In the genomic region with DNA sequence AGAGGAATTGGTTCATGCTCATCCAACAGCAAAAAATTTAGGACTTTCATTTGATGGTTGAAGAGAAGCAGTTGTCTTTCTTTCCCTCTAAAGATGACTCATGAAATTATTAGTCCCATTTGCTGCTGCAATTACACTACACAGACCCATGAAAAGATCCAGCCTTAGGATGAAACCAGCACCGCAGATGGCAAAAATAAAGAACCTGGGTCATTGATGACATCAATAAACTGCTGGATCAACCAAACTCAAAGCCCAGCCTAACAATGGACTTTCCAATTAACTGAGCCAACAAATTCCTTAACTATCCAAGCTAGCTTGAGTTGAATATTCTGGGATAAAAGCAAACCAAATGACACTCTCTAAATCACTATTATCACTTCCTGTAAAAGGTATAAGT, we compare ENCODE assay signal across 1 cellular context.
TF ChIP-seq lines count a peak whose summit lies in the region.

No MANE protein-coding gene starts in this region.

TF ChIP-seq in GM23338, 12 proteins besides CTCF, POLR2A, EP300 and RAD21 (continued from another document):
- TF ChIP-seq ZNF462 (CRISPR knock-in tag; IDR thresholded peaks at IDR 0.05) (no peak), CREB1 (CRISPR knock-in tag; IDR thresholded peaks at IDR 0.05; ENCODE audit: low read depth) (no peak), EZH2 (IDR thresholded peaks at IDR 0.05; ENCODE audit: low read depth, unreplicated experiment) (no peak), EZH2phosphoT487 (IDR thresholded peaks at IDR 0.05; ENCODE audit: unreplicated experiment) (no peak), STAT1 (IDR thresholded peaks at IDR 0.05; ENCODE audit: unreplicated experiment) (no peak), POLR2AphosphoS5 (IDR thresholded peaks at IDR 0.05; ENCODE audit: low read depth) (no peak), NANOG (IDR thresholded peaks at IDR 0.05; ENCODE audit: borderline replicate concordance) (no peak)
